8 cellular contexts compared by ENCODE assay signal in the genomic region with DNA sequence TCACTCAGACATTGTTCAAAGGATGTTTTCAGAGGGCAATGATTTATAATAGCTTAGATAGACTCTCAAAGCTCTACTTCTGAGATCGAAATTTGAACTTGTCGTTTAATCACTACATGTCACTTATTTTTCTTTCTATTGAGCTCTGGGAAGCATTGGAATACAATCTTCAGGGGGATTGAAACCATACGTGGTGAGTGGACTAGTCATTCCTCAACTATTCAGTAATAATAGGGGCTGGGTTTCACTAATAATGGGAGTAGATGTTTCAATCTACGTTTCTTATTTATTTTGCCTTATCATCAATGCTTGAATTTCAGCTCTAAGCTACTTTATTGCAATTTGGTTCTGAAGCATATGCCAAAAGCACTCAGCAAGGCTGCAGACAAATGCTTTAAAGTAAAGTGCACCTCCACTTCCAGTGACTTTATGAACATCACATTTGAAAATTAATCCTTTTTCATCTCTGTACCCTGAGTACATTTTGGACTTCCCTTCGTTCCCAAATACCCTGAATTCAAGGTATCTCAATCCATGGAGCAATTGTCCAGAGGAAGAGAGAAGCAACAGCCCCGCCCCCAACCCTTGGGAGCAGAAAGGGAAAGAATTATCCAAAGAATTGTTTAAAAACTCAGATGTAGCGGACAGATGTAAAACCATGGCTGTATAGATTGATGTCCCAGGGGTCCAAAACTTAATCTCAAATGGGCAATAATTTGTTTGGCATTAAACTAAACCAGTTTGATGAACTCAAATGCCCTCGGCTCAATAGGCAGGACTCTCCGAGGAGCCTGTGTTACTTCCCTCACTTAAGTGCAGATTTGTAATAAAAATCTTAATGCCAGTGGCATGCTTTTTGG.
DNase-seq lines count a peak whose midpoint lies in the region; ATAC-seq, FAIRE-seq and TF ChIP-seq lines count a peak whose summit lies in the region.

No MANE protein-coding gene starts in this region.

- H3K56ac ChIP-seq in H1 (replicated peaks; ENCODE audit: insufficient read length, low read depth, low read length), result no peak overlapping the region

- no peak for TF ChIP-seq RAD21 in H1 (IDR thresholded peaks at IDR 0.05 in 1 of 2, conservative IDR thresholded peaks at IDR 0.05 in 1 of 2; ENCODE audit: low read depth in 2 of 2, low read length in 2 of 2)

- peak overlapping the region; percentile 66 to 87 (median 77) for H3K4me3 ChIP-seq in BLaER1 treated with 17β-estradiol and CSF1 and Interleukin-3, amounts not matched to agents 10 nM and 100 nM
- H3K4me3 ChIP-seq in HFF-Myc (replicated peaks; ENCODE audit: low read depth, low read length) (peak overlapping the region; percentile 78), Peyer's patch (peak overlapping the region; percentile 52 to 79 (median 64)), H1 (ENCODE audit: extremely low read depth in 1 of 4, insufficient read depth in 2 of 4, low read depth in 3 of 4, low read length in 4 of 4) (peak overlapping the region; percentile 90 to 100 (median 92); a peak in 7 of 8 replicates), mucosa of descending colon (no peak overlapping the region), upper lobe of right lung (peak overlapping the region; percentile 79)

- no peak for TF ChIP-seq POLR2A in Peyer's patch (IDR thresholded peaks at IDR 0.05)
- no peak for TF ChIP-seq POLR2A in H1 (IDR thresholded peaks at IDR 0.05; ENCODE audit: control extremely low read depth in 1 of 2, low read depth in 2 of 2, low read length in 2 of 2)

- TF ChIP-seq CTCF in HFF-Myc (IDR thresholded peaks at IDR 0.05; ENCODE audit: low read depth, low read length, missing control alignments) (no peak), Peyer's patch (IDR thresholded peaks at IDR 0.05) (no peak), H1 (IDR thresholded peaks at IDR 0.05; ENCODE audit: control extremely low read depth in 1 of 3, insufficient read depth in 1 of 3, low read depth in 1 of 3, low read length in 3 of 3) (no peak), mucosa of descending colon (IDR thresholded peaks at IDR 0.05) (no peak), upper lobe of right lung (IDR thresholded peaks at IDR 0.05) (no peak)

- DNase-seq in HFF-Myc (ENCODE audit: extremely low read depth, low read depth) (no peak), Peyer's patch (peak in 2 of 3 donors; percentile 63 to 75), H1 (ENCODE audit: low read depth in 1 of 2, low spot score in 2 of 2) (no peak), mucosa of descending colon (peak; percentile 59 to 84 (median 67)), upper lobe of right lung (peak; percentile 74), NCI-H128 (lab: John Stamatoyannopoulos, UW; ENCODE audit: unreplicated experiment) (no peak)

- H3K27ac ChIP-seq in BLaER1 treated with 17β-estradiol and CSF1 and Interleukin-3, amounts not matched to agents 10 nM and 100 nM, result peak overlapping the region; percentile 91 to 98 (median 93)
- H3K27ac ChIP-seq in Peyer's patch (peak overlapping the region; percentile 89 to 99 (median 94)), H1 (ENCODE audit: low read depth, low read length) (peak overlapping the region; percentile 97), upper lobe of right lung (peak overlapping the region; percentile 98)

- H3K18ac ChIP-seq in H1 (ENCODE audit: extremely low read depth, low read length), result peak overlapping the region; percentile 34; the same call in 1 of the 2 replicates

- CTCF ChIA-PET in H1 (lab: Charles Lee; ENCODE audit: partially characterized antibody), result no interaction called here

- peaks cover 0 to 4% (median 0%) of the 10 kb centered on the region in 11 experiments; a peak in 3 of 22 replicates for H3K9me3 ChIP-seq in BLaER1 treated with 17β-estradiol and CSF1 and Interleukin-3, amounts not matched to agents 10 nM and 100 nM (replicated peaks in 1 of 11)
- H3K9me3 ChIP-seq in Peyer's patch (no peaks in the 10 kb centered on the region), H1 (ENCODE audit: insufficient read depth in 2 of 2, low read depth in 1 of 2, low read length in 1 of 2) (no peaks in the 10 kb centered on the region), mucosa of descending colon (no peaks in the 10 kb centered on the region), upper lobe of right lung (no peaks in the 10 kb centered on the region)

- H3K79me2 ChIP-seq in H1 (ENCODE audit: control insufficient read depth in 1 of 2, insufficient read depth in 2 of 2, low read length in 2 of 2), result peaks cover 0 to 20% of the 10 kb centered on the region in 2 experiments; a peak in 2 of 4 replicates

- ATAC-seq in mucosa of descending colon (no peak), upper lobe of right lung (no peak)
- no peak for ATAC-seq in activated CD4-positive, CD25-positive, alpha-beta regulatory T cell treated with anti-CD3 and anti-CD28 coated beads, Interleukin-2, amount 50 U/mL, for 24 hours

- peak overlapping the region; percentile 41; the same call in 1 of the 2 replicates for H2BK5ac ChIP-seq in H1 (ENCODE audit: low read depth, low read length)

- peak overlapping the region; percentile 56 for H2BK20ac ChIP-seq in H1 (ENCODE audit: low read length)

- WGBS in H1 (ENCODE audit: extremely low coverage in 1 of 2, insufficient coverage in 1 of 2, insufficient read length in 1 of 2, insufficient replicate concordance in 2 of 2, low coverage in 1 of 2, low lambda C conversion rate in 2 of 2, missing lambda C conversion rate in 1 of 2), 2 experiments, result 38% methylated on average over 9 of the region's 9 CpGs; no CpG with 5 or more reads in 1 of the 2 experiments

- peak overlapping the region; percentile 82 for H2BK120ac ChIP-seq in H1 (replicated peaks; ENCODE audit: low read depth, low read length)

- peak overlapping the region; percentile 78 to 96 (median 89) for H3K4me2 ChIP-seq in BLaER1 treated with 17β-estradiol and CSF1 and Interleukin-3, amounts not matched to agents 10 nM and 100 nM
- H3K4me2 ChIP-seq in H1 (ENCODE audit: insufficient read depth in 1 of 2, low read depth in 2 of 2, low read length in 2 of 2), result peak overlapping the region; percentile 69 to 85

- no peak overlapping the region; the same call in 1 of the 2 replicates for H2BK12ac ChIP-seq in H1 (ENCODE audit: low read depth, low read length)

- H3K36me3 ChIP-seq in BLaER1 treated with 17β-estradiol and CSF1 and Interleukin-3, amounts not matched to agents 10 nM and 100 nM, result no peaks in the 10 kb centered on the region
- H3K36me3 ChIP-seq in Peyer's patch, result no peaks in the 10 kb centered on the region
- no peaks in the 10 kb centered on the region for H3K36me3 ChIP-seq in H1 (ENCODE audit: control insufficient read depth in 2 of 4, insufficient read depth in 4 of 4, low read length in 3 of 4)
- H3K36me3 ChIP-seq in mucosa of descending colon (ENCODE audit: low read depth), result no peaks in the 10 kb centered on the region
- H3K36me3 ChIP-seq in upper lobe of right lung, result no peaks in the 10 kb centered on the region

- H4K91ac ChIP-seq in H1 (replicated peaks; ENCODE audit: insufficient read length, low read length), result peak overlapping the region; percentile 86

- H3K23me2 ChIP-seq in H1 (ENCODE audit: low read depth, low read length), result peaks cover 6% of the 10 kb centered on the region

- no peak overlapping the region for H2AK5ac ChIP-seq in H1 (ENCODE audit: low read depth, low read length)

- no peak overlapping the region for H4K8ac ChIP-seq in H1 (ENCODE audit: extremely low read depth, insufficient read depth, low read length)

- intact Hi-C loops in mucosa of descending colon (cut with DNase I, micrococcal nuclease), result loop anchor here in 1 of 2 donors (5.0 kb wide), 2 partner anchors 33 to 42 kb away; a partner anchor contains a TSS
- intact Hi-C loops in upper lobe of right lung (cut with DNase I), result no loop called here

- H3K23ac ChIP-seq in H1 (ENCODE audit: insufficient read length), result no peak overlapping the region

- no peak overlapping the region for H3K4ac ChIP-seq in H1 (replicated peaks; ENCODE audit: insufficient read length, low read depth, low read length)

- POLR2A ChIA-PET in H1 (lab: Charles Lee; ENCODE audit: partially characterized antibody), result interaction anchor here (0.6 to 20.9 kb wide), 32 partner anchors 10 to 1739 kb away, joined by 3 to 2060 read pairs (median 46); a partner anchor contains a TSS

- no peaks in the 10 kb centered on the region for H3K79me1 ChIP-seq in H1 (ENCODE audit: low read depth, low read length)

- peak overlapping the region; percentile 63 for H2AFZ ChIP-seq in H1 (ENCODE audit: low read length)

- no peak overlapping the region for H2BK15ac ChIP-seq in H1 (ENCODE audit: low read length)

- no peak for TF ChIP-seq EP300 in H1 (IDR thresholded peaks at IDR 0.05; ENCODE audit: borderline replicate concordance in 1 of 2, low read depth in 2 of 2, low read length in 2 of 2)

- peaks cover 12 to 27% (median 15%) of the 10 kb centered on the region in 10 experiments for H3K4me1 ChIP-seq in BLaER1 treated with 17β-estradiol and CSF1 and Interleukin-3, amounts not matched to agents 10 nM and 100 nM
- peaks cover 0 to 10% (median 4%) of the 10 kb centered on the region in 4 donors for H3K4me1 ChIP-seq in Peyer's patch
- H3K4me1 ChIP-seq in H1 (replicated peaks in 1 of 4; ENCODE audit: control insufficient read depth in 3 of 4, insufficient read depth in 4 of 4, low read length in 3 of 4), result peaks cover 0 to 3% (median 3%) of the 10 kb centered on the region in 4 experiments; a peak in 5 of 7 replicates
- H3K4me1 ChIP-seq in mucosa of descending colon (ENCODE audit: low read depth), result peaks cover 16% of the 10 kb centered on the region
- peaks cover 9% of the 10 kb centered on the region for H3K4me1 ChIP-seq in upper lobe of right lung

- no peak overlapping the region for H3K14ac ChIP-seq in H1 (ENCODE audit: insufficient read length)

- H3K27me3 ChIP-seq in BLaER1 treated with 17β-estradiol and CSF1 and Interleukin-3, amounts not matched to agents 10 nM and 100 nM, result no peaks in the 10 kb centered on the region
- H3K27me3 ChIP-seq in Peyer's patch (no peaks in the 10 kb centered on the region), H1 (replicated peaks in 1 of 4; ENCODE audit: control insufficient read depth in 3 of 4, extremely low read depth in 1 of 4, insufficient read depth in 3 of 4, low read length in 3 of 4) (no peaks in the 10 kb centered on the region), upper lobe of right lung (no peaks in the 10 kb centered on the region)

- no peak overlapping the region for H4K5ac ChIP-seq in H1 (ENCODE audit: insufficient read length, low read depth, low read length)

- no peak for FAIRE-seq in H1 (lab: Jason Lieb, UNC)

- peak overlapping the region; percentile 90 to 99 (median 95) for H3K9ac ChIP-seq in BLaER1 treated with 17β-estradiol and CSF1 and Interleukin-3, amounts not matched to agents 10 nM and 100 nM
- peak overlapping the region in 3 of 4 experiments; percentile 93 to 98 (median 96); a peak in 5 of 7 replicates for H3K9ac ChIP-seq in H1 (replicated peaks in 1 of 4; ENCODE audit: extremely low read depth in 1 of 4, low read depth in 3 of 4, low read length in 3 of 4)

- H4K20me1 ChIP-seq in BLaER1 treated with 17β-estradiol and CSF1 and Interleukin-3, amounts not matched to agents 10 nM and 100 nM, result peaks cover 13 to 37% (median 30%) of the 10 kb centered on the region in 11 experiments; a peak in 18 of 22 replicates
- H4K20me1 ChIP-seq in H1 (replicated peaks in 1 of 2; ENCODE audit: control insufficient read depth in 1 of 2, insufficient read depth in 2 of 2, low read length in 2 of 2), result peaks cover 1 to 4% of the 10 kb centered on the region in 2 experiments

Comparison
In these comparisons a context has a peak if more than half of its experiments do, and no peak if none do; other contexts are left out.
1. DNase-seq: peak in Peyer's patch (2 of 3), mucosa of descending colon (3 of 3) and upper lobe of right lung (single experiment); none in HFF-Myc (single experiment), H1 (0 of 2) and NCI-H128 (single experiment).
2. Peak in every context shown above with its lines, with median percentiles within 50 percentile points of each other: H3K27ac ChIP-seq.